In the genomic region with DNA sequence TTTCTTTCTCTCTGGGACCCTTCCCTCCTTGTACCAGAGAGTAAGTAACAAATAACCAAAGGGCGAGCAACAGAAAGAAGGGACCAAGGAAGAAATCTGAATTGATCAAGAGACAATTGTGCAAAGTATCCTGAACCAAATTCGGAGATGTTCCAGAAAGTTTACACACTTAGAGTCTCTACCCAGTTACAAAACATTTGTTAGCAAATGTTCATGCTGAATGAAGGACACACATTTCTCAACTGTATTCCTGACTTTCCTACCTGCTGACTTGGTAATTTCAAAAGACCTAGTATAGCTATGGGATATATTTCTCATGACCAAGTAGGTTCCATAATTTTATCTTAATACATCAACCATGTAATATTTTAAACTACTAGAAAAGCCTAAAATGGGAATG, we compare ENCODE assay signal across 25 cellular contexts. TPM values are rescaled to one million over a fixed set of nuclear protein-coding genes. Genes with fewer than 3 reads are reported as not detected.
DNase-seq lines count a peak whose midpoint lies in the region; ATAC-seq, FAIRE-seq and TF ChIP-seq lines count a peak whose summit lies in the region.
"Had no signal": no experiment of that assay in that cellular context is flagged by ENCODE, and none has a peak within 500 bp of the region (broad histone marks: within the 10 kb centered on the region; RNA-seq: fewer than 3 reads in every experiment).

No MANE protein-coding gene starts in this region.

- no peak overlapping the region for H2AFZ ChIP-seq in mammary epithelial cell (ENCODE audit: low read depth, low read length)

- TF ChIP-seq CTCF in left ventricle myocardium inferior (IDR thresholded peaks at IDR 0.05; ENCODE audit: borderline replicate concordance), result no peak
- no peak for TF ChIP-seq CTCF in kidney (IDR thresholded peaks at IDR 0.05; ENCODE audit: borderline replicate concordance, extremely low read depth, insufficient read depth)
- TF ChIP-seq CTCF in liver (IDR thresholded peaks at IDR 0.05; ENCODE audit: low read depth, low read length, missing input control), result no peak
- TF ChIP-seq CTCF in mammary epithelial cell (conservative IDR thresholded peaks at IDR 0.05 in 1 of 2, IDR thresholded peaks at IDR 0.05 in 1 of 2; ENCODE audit: extremely low read depth in 1 of 2, insufficient read depth in 1 of 2, low read depth in 1 of 2, low read length in 2 of 2), result no peak

- ATAC-seq in Right ventricle myocardium superior (ENCODE audit: poor library complexity) (no peak), HG03442 (IDR thresholded peaks at IDR 0.05; ENCODE audit: unreplicated experiment) (no peak)
- ATAC-seq: GM12878, GM23338, HCT116 had no signal

- H3K9ac ChIP-seq in kidney (ENCODE audit: low read length in 2 of 2) (no peak overlapping the region), liver (ENCODE audit: low read depth in 1 of 2, low read length in 2 of 2) (peak overlapping the region in 1 of 2 donors; percentile 37), mammary epithelial cell (ENCODE audit: insufficient read depth, low read length) (no peak overlapping the region)
- H3K9ac ChIP-seq: BLaER1 treated with 17β-estradiol and CSF1 and Interleukin-3, amounts not matched to agents 10 nM and 100 nM had no signal

- H3K4me1 ChIP-seq in left ventricle myocardium inferior (peaks cover 40% of the 10 kb centered on the region), kidney (ENCODE audit: control insufficient read depth in 1 of 2, insufficient read depth in 1 of 2, low read depth in 1 of 2, low read length in 2 of 2) (peaks cover 4 to 5% of the 10 kb centered on the region in 2 donors), liver (ENCODE audit: control insufficient read depth in 4 of 4, insufficient read depth in 4 of 4, low read length in 3 of 4) (peaks cover 13 to 75% (median 69%) of the 10 kb centered on the region in 4 donors), mammary epithelial cell (ENCODE audit: insufficient read depth, low read length) (no peaks in the 10 kb centered on the region)
- H3K4me1 ChIP-seq: BE2C had no signal

- CTCF ChIA-PET in mammary epithelial cell (lab: Charles Lee; ENCODE audit: low non-redundant PET), result no interaction called here

- H3K4me3 ChIP-seq in left ventricle myocardium inferior (no peak overlapping the region), kidney (ENCODE audit: low read length in 2 of 2) (no peak overlapping the region), liver (ENCODE audit: low read depth in 1 of 3, low read length in 3 of 3) (no peak overlapping the region), mammary epithelial cell (replicated peaks in 1 of 3; ENCODE audit: insufficient read depth in 1 of 3, low read depth in 2 of 3, low read length in 3 of 3) (no peak overlapping the region)
- H3K4me3 ChIP-seq: BLaER1 treated with 17β-estradiol and CSF1 and Interleukin-3, amounts not matched to agents 10 nM and 100 nM; GM12878; GM23338 had no signal

- H3K27me3 ChIP-seq in left ventricle myocardium inferior (ENCODE audit: low read depth), result no peaks in the 10 kb centered on the region
- H3K27me3 ChIP-seq in liver (ENCODE audit: control insufficient read depth in 4 of 4, insufficient read depth in 4 of 4, low read length in 3 of 4), result no peaks in the 10 kb centered on the region
- peaks cover 2% of the 10 kb centered on the region for H3K27me3 ChIP-seq in mammary epithelial cell (ENCODE audit: insufficient read depth, low read length)
- H3K27me3 ChIP-seq: BE2C; BLaER1 treated with 17β-estradiol and CSF1 and Interleukin-3, amounts not matched to agents 10 nM and 100 nM had no signal

- dilution Hi-C loops in mammary epithelial cell (cut with HindIII; ENCODE audit: low sequenced_read_pairs), result loop anchor here (5.0 kb wide), 1 partner anchor 101 kb away; no protein-coding TSS in a partner anchor

- no peak for FAIRE-seq in kidney (lab: Jason Lieb, UNC)
- FAIRE-seq: A204.1, GM12878 had no signal

- intact Hi-C loops in left ventricle myocardium inferior (cut with micrococcal nuclease) (no loop called here), Right ventricle myocardium superior (cut with DNase I) (no loop called here), kidney (cut with DNase I) (no loop called here), mammary epithelial cell (cut with micrococcal nuclease) (no loop called here)

- 44% methylated on average over 2 of the region's 2 CpGs for WGBS in liver
- 73% methylated on average over 2 of the region's 2 CpGs for WGBS in mammary epithelial cell (ENCODE audit: low coverage, missing lambda C conversion rate)

- no peak for TF ChIP-seq POLR2A in erythroblast (IDR thresholded peaks at IDR 0.05; ENCODE audit: low read length)

- DNase-seq in left ventricle myocardium inferior, result no peak
- DNase-seq in Right ventricle myocardium superior, result no peak
- no peak for DNase-seq in kidney
- no peak for DNase-seq in erythroblast (lab: John Stamatoyannopoulos, UW)
- DNase-seq in mammary epithelial cell, result no peak
- DNase-seq: ACHN; AML-193; BE2C; CD4-positive, alpha-beta T cell; CD8-positive, alpha-beta memory T cell; DMS153; DND-41; GDM1; H9 had no signal

- H3K36me3 ChIP-seq in left ventricle myocardium inferior, result no peaks in the 10 kb centered on the region
- no peaks in the 10 kb centered on the region for H3K36me3 ChIP-seq in kidney (ENCODE audit: control insufficient read depth in 1 of 2, insufficient read depth in 2 of 2, low read length in 2 of 2)
- H3K36me3 ChIP-seq in liver (ENCODE audit: control insufficient read depth in 4 of 4, insufficient read depth in 3 of 4, low read depth in 1 of 4, low read length in 3 of 4), result no peaks in the 10 kb centered on the region
- no peaks in the 10 kb centered on the region for H3K36me3 ChIP-seq in mammary epithelial cell (ENCODE audit: insufficient read depth, low read length)
- H3K36me3 ChIP-seq: BE2C; BLaER1 treated with 17β-estradiol and CSF1 and Interleukin-3, amounts not matched to agents 10 nM and 100 nM had no signal

- H3K27ac ChIP-seq in left ventricle myocardium inferior (replicated peaks) (peak overlapping the region; percentile 14), kidney (ENCODE audit: low read depth in 2 of 2, low read length in 2 of 2) (peak overlapping the region; percentile 59), liver (ENCODE audit: low read depth in 1 of 2, low read length in 2 of 2) (peak overlapping the region; percentile 87 to 90), mammary epithelial cell (ENCODE audit: insufficient read depth, low read depth, low read length) (no peak overlapping the region)
- H3K27ac ChIP-seq: 22Rv1; BLaER1 treated with 17β-estradiol and CSF1 and Interleukin-3, amounts not matched to agents 10 nM and 100 nM had no signal

- no peaks in the 10 kb centered on the region for H4K20me1 ChIP-seq in mammary epithelial cell (ENCODE audit: insufficient read depth, low read length)
- H4K20me1 ChIP-seq: BLaER1 treated with 17β-estradiol and CSF1 and Interleukin-3, amounts not matched to agents 10 nM and 100 nM had no signal

- TF ChIP-seq RAD21 in liver (IDR thresholded peaks at IDR 0.05), result no peak

- H3K4me2 ChIP-seq in mammary epithelial cell (ENCODE audit: insufficient read depth, low read depth, low read length), result no peak overlapping the region
- H3K4me2 ChIP-seq: BLaER1 treated with 17β-estradiol and CSF1 and Interleukin-3, amounts not matched to agents 10 nM and 100 nM; GM23338 had no signal

- no peaks in the 10 kb centered on the region for H3K79me2 ChIP-seq in mammary epithelial cell (ENCODE audit: insufficient read depth, low read length)

- in situ Hi-C loops in mammary epithelial cell (cut with MboI; ENCODE audit: low sequenced_read_pairs in 2 of 2), result no loop called here

- H3K9me3 ChIP-seq in left ventricle myocardium inferior (replicated peaks) (no peaks in the 10 kb centered on the region), kidney (ENCODE audit: control insufficient read depth in 1 of 2, low read length in 2 of 2) (no peaks in the 10 kb centered on the region), liver (ENCODE audit: control insufficient read depth in 4 of 4, low read length in 3 of 4) (no peaks in the 10 kb centered on the region), mammary epithelial cell (replicated peaks; ENCODE audit: insufficient read depth, low read length) (no peaks in the 10 kb centered on the region)
- H3K9me3 ChIP-seq: BE2C; BLaER1 treated with 17β-estradiol and CSF1 and Interleukin-3, amounts not matched to agents 10 nM and 100 nM had no signal

- no TSS peak for BruUV-seq in mammary epithelial cell (replicated peaks; lab: Mats Ljungman, UMichigan)

TF ChIP-seq in liver, 16 proteins besides CTCF, POLR2A, EP300 and RAD21 (continues in another document):
- TF ChIP-seq MAX (IDR thresholded peaks at IDR 0.05) (peak; percentile 15), HNF4G (IDR thresholded peaks at IDR 0.05) (no peak), HNF4A (conservative IDR thresholded peaks at IDR 0.05) (peak; percentile 60 to 66), TAF1 (conservative IDR thresholded peaks at IDR 0.05) (no peak), ZBTB33 (IDR thresholded peaks at IDR 0.05) (peak; percentile 10), GABPA (IDR thresholded peaks at IDR 0.05 in 1 of 2, conservative IDR thresholded peaks at IDR 0.05 in 1 of 2) (no peak), RXRA (IDR thresholded peaks at IDR 0.05) (peak; percentile 44 to 69), FOXA1 (IDR thresholded peaks at IDR 0.05) (no peak), SP1 (IDR thresholded peaks at IDR 0.05) (peak; percentile 25), EGR1 (IDR thresholded peaks at IDR 0.05; ENCODE audit: low read depth in 2 of 2) (no peak)

RNA-seq across cellular contexts. Expression of gene LYZL1, which starts 37.4 kb away (rescaled TPM):
- not detected for total RNA-seq in left ventricle myocardium inferior
- not detected for total RNA-seq in Right ventricle myocardium superior
- total RNA-seq in kidney, result not detected
- polyA plus RNA-seq in kidney (ENCODE audit: insufficient read depth, low read depth, low replicate concordance), result not detected
- not detected for total RNA-seq in liver
- polyA plus RNA-seq in liver, result not detected
- not detected for total RNA-seq in mammary epithelial cell
- not detected for polyA plus RNA-seq in mammary epithelial cell
- not detected for polyA minus RNA-seq in mammary epithelial cell
- total RNA-seq: Calu3; CD4-positive, alpha-beta T cell; CD8-positive, alpha-beta memory T cell; GM12878; GM23338; H4; H9 had no signal
- polyA plus RNA-seq: CD14-positive monocyte; CD8-positive, alpha-beta memory T cell; GM12878; GM23338 had no signal
